21 cellular contexts compared by ENCODE assay signal in genomic region chr1:205662791-205663190, GRCh38. TPM values are rescaled to one million over a fixed set of nuclear protein-coding genes. Genes with fewer than 3 reads are reported as not detected.
DNase-seq lines count a peak whose midpoint lies in the region; ATAC-seq, FAIRE-seq and TF ChIP-seq lines count a peak whose summit lies in the region.
"Had no signal": no experiment of that assay in that cellular context is flagged by ENCODE, and none has a peak within 500 bp of the region (broad histone marks: within the 10 kb centered on the region; RNA-seq: fewer than 3 reads in every experiment).

No MANE protein-coding gene starts in this region.

- no peaks in the 10 kb centered on the region for H3K9me2 ChIP-seq in SK-N-SH

- TF ChIP-seq RAD21 in SK-N-SH (IDR thresholded peaks at IDR 0.05; ENCODE audit: low read length): no peak

- H3K27ac Mint-ChIP-seq in stimulated activated memory B cell treated with anti-CD40 and anti-IgM and Interleukin-4, amounts not matched to agents 10 μg/mL and 1 μg/mL and 100 μg/mL, for 72 hours: peak overlapping the region; percentile 15
- H3K27ac Mint-ChIP-seq: CD8-positive, alpha-beta memory T cell had no signal

- H3K27ac ChIP-seq in C4-2B: peak overlapping the region; percentile 67
- H3K27ac ChIP-seq in layer of hippocampus (ENCODE audit: low read depth, low read length): peak overlapping the region; percentile 12
- no peak overlapping the region for H3K27ac ChIP-seq in SK-N-SH (ENCODE audit: low read depth in 2 of 2, low read length in 1 of 2)
- H3K27ac ChIP-seq: HL-60, KMS-11, PC-9 had no signal

- no peak for DNase-seq in LNCaP clone FGC (ENCODE audit: low read depth)
- DNase-seq in SK-N-SH: no peak
- no peak for DNase-seq in 8988T
- no peak for DNase-seq in GM19239 (ENCODE audit: insufficient read length, low spot score)
- DNase-seq in NK-92 (lab: John Stamatoyannopoulos, UW; ENCODE audit: unreplicated experiment): no peak
- DNase-seq: CD8-positive, alpha-beta memory T cell; DMS53; GDM1; NCI-H1105 treated with DMSO at 0.1 percent for 48 hours; NCI-H1694 treated with DMSO at 0.1 percent for 48 hours; NCI-H2081 treated with DMSO at 0.1 percent for 48 hours; NCI-H526; PC-9; RPMI8226; SHP77 had no signal

- ATAC-seq in stimulated activated memory B cell treated with anti-CD40 and anti-IgM and Interleukin-4, amounts not matched to agents 10 μg/mL and 1 μg/mL and 100 μg/mL, for 72 hours: no peak

- no peaks in the 10 kb centered on the region for H3K79me2 ChIP-seq in SK-N-SH (ENCODE audit: insufficient read depth)

- CTCF ChIA-PET in SK-N-SH (lab: Yijun Ruan, JAX): interaction anchor here (1.0 to 16.5 kb wide), 7 partner anchors 10 to 314 kb away, joined by 3 to 443 read pairs (median 101); partner anchors contain the start of gene SLC45A3

- H4K20me1 ChIP-seq in SK-N-SH (ENCODE audit: insufficient read depth): no peaks in the 10 kb centered on the region; the same call in 1 of the 2 replicates

- peaks cover 0 to 19% of the 10 kb centered on the region in 2 experiments; a peak in 1 of 4 replicates for H3K4me1 ChIP-seq in SK-N-SH (ENCODE audit: control insufficient read depth in 1 of 2, insufficient read depth in 2 of 2, low read depth in 1 of 2, low read length in 1 of 2)

- peaks cover 73% of the 10 kb centered on the region for H3K4me1 Mint-ChIP-seq in stimulated activated memory B cell treated with anti-CD40 and anti-IgM and Interleukin-4, amounts not matched to agents 10 μg/mL and 1 μg/mL and 100 μg/mL, for 72 hours
- H3K4me1 Mint-ChIP-seq: CD8-positive, alpha-beta memory T cell had no signal

- H3K36me3 ChIP-seq in SK-N-SH (replicated peaks in 1 of 2; ENCODE audit: control insufficient read depth in 1 of 2, insufficient read depth in 2 of 2, low read length in 1 of 2): no peaks in the 10 kb centered on the region

- H3K27me3 Mint-ChIP-seq in stimulated activated memory B cell treated with anti-CD40 and anti-IgM and Interleukin-4, amounts not matched to agents 10 μg/mL and 1 μg/mL and 100 μg/mL, for 72 hours: no peaks in the 10 kb centered on the region

- POLR2A ChIA-PET in SK-N-SH (lab: Yijun Ruan, JAX): no interaction called here

- H3F3A ChIP-seq in SK-N-SH (replicated peaks; ENCODE audit: insufficient read depth): no peaks in the 10 kb centered on the region

- no peaks in the 10 kb centered on the region for H3K9me3 Mint-ChIP-seq in stimulated activated memory B cell treated with anti-CD40 and anti-IgM and Interleukin-4, amounts not matched to agents 10 μg/mL and 1 μg/mL and 100 μg/mL, for 72 hours
- H3K9me3 Mint-ChIP-seq: CD8-positive, alpha-beta memory T cell had no signal

- no peak overlapping the region for H3K4me2 ChIP-seq in SK-N-SH
- H3K4me2 ChIP-seq: KMS-11 had no signal

- H2AFZ ChIP-seq in SK-N-SH (ENCODE audit: low read depth): no peak overlapping the region
- H2AFZ ChIP-seq: PC-9 had no signal

- TF ChIP-seq CTCF in C4-2B (conservative IDR thresholded peaks at IDR 0.05) (no peak), LNCaP clone FGC (IDR thresholded peaks at IDR 0.05; ENCODE audit: control insufficient read depth, extremely low read depth, insufficient read depth) (no peak), SK-N-SH (IDR thresholded peaks at IDR 0.05) (no peak)

- 96% methylated on average over 11 of the region's 24 CpGs for WGBS in SK-N-SH (ENCODE audit: low lambda C conversion rate)

- peaks cover 4% of the 10 kb centered on the region for H3K36me3 Mint-ChIP-seq in stimulated activated memory B cell treated with anti-CD40 and anti-IgM and Interleukin-4, amounts not matched to agents 10 μg/mL and 1 μg/mL and 100 μg/mL, for 72 hours
- H3K36me3 Mint-ChIP-seq: CD8-positive, alpha-beta memory T cell had no signal

- no peak overlapping the region for H3K9ac ChIP-seq in SK-N-SH
- H3K9ac ChIP-seq: KMS-11 had no signal

- no peak for FAIRE-seq in GM19239 (lab: Jason Lieb, UNC)
- FAIRE-seq: H1 had no signal

- H3K4me3 ChIP-seq in LNCaP clone FGC (ENCODE audit: low read depth, low read length): peak overlapping the region; percentile 67
- H3K4me3 ChIP-seq in SK-N-SH (ENCODE audit: low read depth in 2 of 2, low read length in 1 of 2): no peak overlapping the region
- H3K4me3 ChIP-seq: PC-9 had no signal

- no peaks in the 10 kb centered on the region for H3K9me3 ChIP-seq in SK-N-SH

- H3K4me3 Mint-ChIP-seq in stimulated activated memory B cell treated with anti-CD40 and anti-IgM and Interleukin-4, amounts not matched to agents 10 μg/mL and 1 μg/mL and 100 μg/mL, for 72 hours: no peak overlapping the region
- H3K4me3 Mint-ChIP-seq: CD8-positive, alpha-beta memory T cell had no signal

- no peaks in the 10 kb centered on the region for H3K27me3 ChIP-seq in layer of hippocampus (ENCODE audit: control insufficient read depth, insufficient read depth, low read length)
- H3K27me3 ChIP-seq in SK-N-SH (ENCODE audit: insufficient read depth): no peaks in the 10 kb centered on the region

- no peak for TF ChIP-seq EP300 in SK-N-SH (IDR thresholded peaks at IDR 0.05; ENCODE audit: borderline replicate concordance in 1 of 2, low read depth in 1 of 2, low read length in 1 of 2)

TF ChIP-seq in SK-N-SH, 30 proteins besides CTCF, POLR2A, EP300 and RAD21:
- TF ChIP-seq GATA2 (CRISPR knock-in tag; IDR thresholded peaks at IDR 0.05) (no peak), USF1 (IDR thresholded peaks at IDR 0.05; ENCODE audit: borderline replicate concordance, low read depth) (no peak), MAX (IDR thresholded peaks at IDR 0.05; ENCODE audit: low read depth) (no peak), TEAD4 (IDR thresholded peaks at IDR 0.05; ENCODE audit: borderline replicate concordance, insufficient read depth) (no peak), RXRA (IDR thresholded peaks at IDR 0.05; ENCODE audit: borderline replicate concordance, low read depth) (no peak), USF2 (IDR thresholded peaks at IDR 0.05; ENCODE audit: borderline replicate concordance, low read depth, low read length) (no peak), IRF3 (IDR thresholded peaks at IDR 0.05; ENCODE audit: low read depth, low read length) (no peak), TAF1 (IDR thresholded peaks at IDR 0.05; ENCODE audit: borderline replicate concordance, low read depth, low read length) (no peak), NFIC (IDR thresholded peaks at IDR 0.05; ENCODE audit: borderline replicate concordance) (no peak)

RNA-seq across cellular contexts. Expression of gene SLC45A3, which starts 17.5 kb away (rescaled TPM):
- polyA plus RNA-seq in SK-N-SH (2012; rRNA removed): 4.6 and 4.7 TPM in 2 replicates
- polyA plus RNA-seq in SK-N-SH (2012; cell fraction: cytosol; rRNA removed): 2.3 and 3.6 TPM in 2 replicates
- 5.8 and 6.0 TPM in 2 replicates for polyA plus RNA-seq in SK-N-SH (2012; cell fraction: nucleus; rRNA removed)
- polyA plus RNA-seq: CD8-positive, alpha-beta memory T cell had no signal

RNA-seq across cellular contexts. Expression of gene ELK4, which starts 31.0 kb away (rescaled TPM):
- polyA plus RNA-seq in SK-N-SH (2012; rRNA removed): 2.6 and 3.8 TPM in 2 replicates
- polyA plus RNA-seq in SK-N-SH (2012; cell fraction: cytosol; rRNA removed): 4.0 and 5.0 TPM in 2 replicates
- 5.6 and 9.0 TPM in 2 replicates for polyA plus RNA-seq in SK-N-SH (2012; cell fraction: nucleus; rRNA removed)

Comparison
In these comparisons a context has a peak if more than half of its experiments do, and no peak if none do; other contexts are left out.
1. H3K27ac ChIP-seq: peak in C4-2B (single experiment) and layer of hippocampus (single experiment); none in SK-N-SH (0 of 2).